Comparison of ENCODE assay signal across 14 cellular contexts in genomic region chrX:45711231-45711630, GRCh38.
DNase-seq lines count a peak whose midpoint lies in the region; TF ChIP-seq lines count a peak whose summit lies in the region.
"Had no signal": no experiment of that assay in that cellular context is flagged by ENCODE, and none has a peak within 500 bp of the region (broad histone marks: within the 10 kb centered on the region; RNA-seq: fewer than 3 reads in every experiment).

No MANE protein-coding gene starts in this region.

- H3K4me1 Mint-ChIP-seq in T-helper 2 cell treated with Interferon-gamma antibody and Interleukin-4, amounts not matched to agents 5 μg/mL and 100 μg/mL, for 36 hours (ENCODE audit: low read depth), result peaks cover 35% of the 10 kb centered on the region

- H3K9me3 ChIP-seq in mesodermal cell (ENCODE audit: control insufficient read depth, low read length), result no peaks in the 10 kb centered on the region
- no peaks in the 10 kb centered on the region for H3K9me3 ChIP-seq in left ventricle myocardium inferior (replicated peaks)
- H3K9me3 ChIP-seq: tibial nerve had no signal

- no peaks in the 10 kb centered on the region for H3K27me3 ChIP-seq in left ventricle myocardium inferior (ENCODE audit: low read depth)
- H3K27me3 ChIP-seq: tibial nerve had no signal

- TF ChIP-seq CTCF in left ventricle myocardium inferior (IDR thresholded peaks at IDR 0.05; ENCODE audit: borderline replicate concordance), result no peak

- H3K4me3 Mint-ChIP-seq in T-helper 2 cell treated with Interferon-gamma antibody and Interleukin-4, amounts not matched to agents 5 μg/mL and 100 μg/mL, for 36 hours, result no peak overlapping the region

- H3K36me3 ChIP-seq in mesodermal cell (ENCODE audit: control insufficient read depth, insufficient read depth, low read length) (no peaks in the 10 kb centered on the region), left ventricle myocardium inferior (no peaks in the 10 kb centered on the region)
- H3K36me3 ChIP-seq: tibial nerve had no signal

- intact Hi-C loops in left ventricle myocardium inferior (cut with micrococcal nuclease), result no loop called here

- H3K9me3 Mint-ChIP-seq in T-helper 2 cell treated with Interferon-gamma antibody and Interleukin-4, amounts not matched to agents 5 μg/mL and 100 μg/mL, for 36 hours, result no peaks in the 10 kb centered on the region

- no peak for DNase-seq in T-helper 2 cell treated with Interferon-gamma antibody and Interleukin-4, amounts not matched to agents 5 μg/mL and 100 μg/mL, for 36 hours (ENCODE audit: low spot score)
- DNase-seq in T-helper 2 cell (no peak), HT1080 (ENCODE audit: low read depth) (peak; percentile 47), amniotic stem cell (lab: John Stamatoyannopoulos, UW) (peak; percentile 1), NCI-H526 (lab: John Stamatoyannopoulos, UW) (no peak), left ventricle myocardium inferior (no peak), HUDEP-2 (lab: John Stamatoyannopoulos, UW; ENCODE audit: unreplicated experiment in 76 of 76) (no peak)
- DNase-seq: 8988T; islet precursor cell; naive thymus-derived CD4-positive, alpha-beta T cell; small intestine had no signal

- peak overlapping the region; percentile 2 for H3K27ac ChIP-seq in mesodermal cell (ENCODE audit: low read depth, low read length, severe bottlenecking)
- H3K27ac ChIP-seq in left ventricle myocardium inferior (replicated peaks), result no peak overlapping the region
- H3K27ac ChIP-seq: coronary artery had no signal

- no peaks in the 10 kb centered on the region for H3K27me3 Mint-ChIP-seq in T-helper 2 cell treated with Interferon-gamma antibody and Interleukin-4, amounts not matched to agents 5 μg/mL and 100 μg/mL, for 36 hours (ENCODE audit: low read depth)
- H3K27me3 Mint-ChIP-seq: naive thymus-derived CD4-positive, alpha-beta T cell had no signal

- H3K4me3 ChIP-seq in mesodermal cell (ENCODE audit: extremely low read depth, insufficient read depth, low read length, poor library complexity, severe bottlenecking), result no peak overlapping the region
- H3K4me3 ChIP-seq in left ventricle myocardium inferior, result no peak overlapping the region
- H3K4me3 ChIP-seq: coronary artery, tibial nerve had no signal

- no peaks in the 10 kb centered on the region for H3K36me3 Mint-ChIP-seq in T-helper 2 cell treated with Interferon-gamma antibody and Interleukin-4, amounts not matched to agents 5 μg/mL and 100 μg/mL, for 36 hours (ENCODE audit: low read depth)

- WGBS in mesodermal cell (ENCODE audit: insufficient coverage in 2 of 2), 2 experiments, result 94% methylated on average over 3 of the region's 5 CpGs; no CpG with 5 or more reads in 1 of the 2 experiments

- H3K4me1 ChIP-seq in mesodermal cell (ENCODE audit: control insufficient read depth, insufficient read depth, low read length, poor library complexity, severe bottlenecking) (peaks cover 25% of the 10 kb centered on the region), left ventricle myocardium inferior (no peaks in the 10 kb centered on the region)

- H3K27ac Mint-ChIP-seq in T-helper 2 cell treated with Interferon-gamma antibody and Interleukin-4, amounts not matched to agents 5 μg/mL and 100 μg/mL, for 36 hours, result peak overlapping the region; percentile 68
- H3K27ac Mint-ChIP-seq: naive thymus-derived CD4-positive, alpha-beta T cell had no signal

Comparison
In these comparisons a context has a peak if more than half of its experiments do, and no peak if none do; other contexts are left out.
1. DNase-seq: peak in HT1080 (single experiment) and amniotic stem cell (single experiment); none in T-helper 2 cell treated with Interferon-gamma antibody and Interleukin-4, amounts not matched to agents 5 μg/mL and 100 μg/mL, for 36 hours (single experiment), T-helper 2 cell (0 of 5), NCI-H526 (0 of 2), left ventricle myocardium inferior (single experiment) and HUDEP-2 (0 of 76).